ENCODE assay signal across 8 cellular contexts in the genomic region with DNA sequence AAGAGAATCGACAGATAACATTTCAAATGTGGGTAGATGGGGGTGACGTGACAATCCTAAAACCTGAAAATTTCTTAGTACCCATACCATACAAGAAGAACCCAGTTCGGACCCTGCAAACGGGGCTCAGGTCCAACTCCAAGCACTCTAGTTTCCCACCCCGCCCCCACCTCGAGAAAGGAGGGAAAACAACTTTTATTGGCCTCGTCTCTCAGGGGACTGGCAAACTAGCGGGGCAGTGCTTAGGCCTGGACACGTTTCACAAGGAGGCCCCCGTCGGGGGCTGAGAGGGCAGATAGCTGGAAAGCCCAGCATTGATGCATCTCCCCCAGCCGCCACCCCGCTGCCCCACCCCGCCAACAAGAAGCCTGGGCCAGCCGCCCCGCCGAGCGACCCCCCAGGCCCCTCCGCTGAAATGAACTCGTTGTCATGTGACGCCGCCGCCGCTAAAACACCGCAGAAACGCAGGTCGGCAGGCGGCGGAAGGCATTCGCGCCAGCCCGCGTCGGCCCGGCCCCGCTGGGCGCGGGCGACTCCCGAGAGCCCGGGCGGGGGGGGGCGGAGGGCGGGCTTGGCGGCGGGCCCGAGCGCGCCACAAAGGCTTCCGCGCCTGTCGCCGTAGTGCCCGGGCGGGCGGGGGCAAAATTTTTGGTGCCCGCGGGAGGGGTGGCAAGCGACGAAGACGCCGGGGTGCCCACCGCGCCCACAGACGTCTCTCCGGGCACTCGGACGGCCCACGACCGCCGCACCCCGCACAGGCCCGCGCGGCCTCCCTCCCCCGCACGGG. TPM values are rescaled to one million over a fixed set of nuclear protein-coding genes. Genes with fewer than 3 reads are reported as not detected.
DNase-seq lines count a peak whose midpoint lies in the region; ATAC-seq, FAIRE-seq and TF ChIP-seq lines count a peak whose summit lies in the region.

No MANE protein-coding gene starts in this region.

- DNase-seq in GM12892 (ENCODE audit: insufficient read length) (peak; percentile 34), NCI-H510A treated with DMSO at 0.1 percent for 48 hours (lab: John Stamatoyannopoulos, UW) (peak; percentile 37), choroid plexus epithelial cell (ENCODE audit: low read depth) (peak; percentile 82), left colon (peak; percentile 77 to 80)
- DNase-seq in activated CD4-positive, alpha-beta T cell treated with anti-CD3 and anti-CD28 coated beads for 48 hours, result peak; percentile 68
- DNase-seq in stimulated activated CD4-positive, alpha-beta T cell treated with anti-CD3 and anti-CD28 coated beads, Interleukin-1b, Interleukin-23, amount 100 ng/mL, for 48 hours, result peak; percentile 50

- intact Hi-C loops in left colon (cut with DNase I, micrococcal nuclease), result loop anchor here (2.0 to 10.0 kb wide), 5 partner anchors 207 to 677 kb away; a partner anchor contains a TSS

- ATAC-seq in HG03066 (IDR thresholded peaks at IDR 0.05; ENCODE audit: low read depth, unreplicated experiment) (peak; percentile 13), left colon (peak; percentile 49), GM21526 (IDR thresholded peaks at IDR 0.05; ENCODE audit: low FRiP score, unreplicated experiment) (no peak)

- no peak for TF ChIP-seq CTCF in choroid plexus epithelial cell (conservative IDR thresholded peaks at IDR 0.05; ENCODE audit: low read depth, low read length)

- no peak for FAIRE-seq in GM12892 (lab: Jason Lieb, UNC)

- peak overlapping the region; percentile 73 for H3K4me3 ChIP-seq in choroid plexus epithelial cell (ENCODE audit: low read depth, low read length)

- TF ChIP-seq POLR2A in GM12892 (IDR thresholded peaks at IDR 0.05; ENCODE audit: low read depth, low read length), result no peak

RNA-seq across cellular contexts. Expression of a gene that starts 0.7 kb away (rescaled TPM):
- 14.1 TPM for polyA plus RNA-seq in GM12892 (2012; ENCODE audit: missing spikeins)
- total RNA-seq in left colon, result 10 to 100 TPM; 41.7 to 56.2 TPM
